ENCODE assay signal across 8 cellular contexts in genomic region chr1:93079685-93080141, GRCh38. TPM values are rescaled to one million over a fixed set of nuclear protein-coding genes. Genes with fewer than 3 reads are reported as not detected.
DNase-seq lines count a peak whose midpoint lies in the region; FAIRE-seq and TF ChIP-seq lines count a peak whose summit lies in the region.

No MANE protein-coding gene starts in this region.

- no TSS peak for BruUV-seq in endothelial cell of umbilical vein (replicated peaks; lab: Mats Ljungman, UMichigan)

- dilution Hi-C loops in endothelial cell of umbilical vein (cut with MboI; ENCODE audit: extremely low pct_ligation_motif_present, low sequenced_read_pairs) = no loop called here

- no peaks in the 10 kb centered on the region for H3K9me3 ChIP-seq in endothelial cell of umbilical vein (replicated peaks; ENCODE audit: control insufficient read depth, insufficient read depth, low read length)
- H3K9me3 ChIP-seq in mononuclear cell (ENCODE audit: low read depth, low read length) = no peaks in the 10 kb centered on the region

- intact Hi-C loops in endothelial cell of umbilical vein (cut with micrococcal nuclease) = loop anchor here (1.0 to 5.0 kb wide), 5 partner anchors 101 to 548 kb away; partner anchors contain the start of genes CCDC18, DR1 and TMED5

- DNase-seq in EL (peak; percentile 36), LHCN-M2 (ENCODE audit: low read depth) (peak; percentile 5), endothelial cell of umbilical vein (ENCODE audit: low read depth, low spot score) (peak; percentile 53), GOT3 (lab: John Stamatoyannopoulos, UW) (no peak), NCI-H1048 (lab: John Stamatoyannopoulos, UW) (no peak)
- peak; percentile 2 for DNase-seq in activated CD4-positive, alpha-beta T cell treated with anti-CD3 and anti-CD28 coated beads, Interleukin-2, amount 50 U/mL, for 1 hour

- no peaks in the 10 kb centered on the region for H3K9me1 ChIP-seq in endothelial cell of umbilical vein (replicated peaks; ENCODE audit: control insufficient read depth, extremely low read depth, insufficient read depth, low read length)

- POLR2A ChIA-PET in endothelial cell of umbilical vein (lab: Charles Lee) = interaction anchor here (0.9 kb wide), 1 partner anchor 767 kb away, joined by 3 read pairs; no protein-coding TSS in a partner anchor

- H3K79me2 ChIP-seq in endothelial cell of umbilical vein (ENCODE audit: control insufficient read depth, insufficient read depth, low read length) = peaks cover 56% of the 10 kb centered on the region

- H3K4me3 ChIP-seq in endothelial cell of umbilical vein (replicated peaks in 1 of 3; ENCODE audit: insufficient read depth in 1 of 3, low read depth in 1 of 3, low read length in 3 of 3) = peak overlapping the region; percentile 81 to 90 (median 89)
- H3K4me3 ChIP-seq in mononuclear cell (ENCODE audit: low read length) = peak overlapping the region; percentile 99

- H3K36me3 ChIP-seq in endothelial cell of umbilical vein (ENCODE audit: control insufficient read depth in 2 of 2, extremely low read depth in 1 of 2, insufficient read depth in 2 of 2, low read length in 2 of 2) = peaks cover 2 to 3% of the 10 kb centered on the region in 2 experiments

- H3K4me1 ChIP-seq in endothelial cell of umbilical vein (ENCODE audit: control insufficient read depth, extremely low read depth, insufficient read depth, low read length) (peaks cover 23% of the 10 kb centered on the region), mononuclear cell (ENCODE audit: insufficient read depth, low read length) (peaks cover 52% of the 10 kb centered on the region)

- peaks cover 5% of the 10 kb centered on the region for H4K20me1 ChIP-seq in endothelial cell of umbilical vein (replicated peaks; ENCODE audit: control insufficient read depth, extremely low read depth, insufficient read depth, low read length)

- H3K4me2 ChIP-seq in endothelial cell of umbilical vein (ENCODE audit: insufficient read depth, low read length) = peak overlapping the region; percentile 99

- peak overlapping the region; percentile 98 for H3K9ac ChIP-seq in endothelial cell of umbilical vein (replicated peaks; ENCODE audit: extremely low read depth, insufficient read depth, low read length)

- TF ChIP-seq CTCF in endothelial cell of umbilical vein (IDR thresholded peaks at IDR 0.05; ENCODE audit: extremely low read depth in 1 of 2, insufficient read depth in 1 of 2, low read depth in 1 of 2, low read length in 2 of 2) = no peak

- H3K27ac ChIP-seq in endothelial cell of umbilical vein (ENCODE audit: insufficient read depth, low read depth, low read length) (peak overlapping the region; percentile 87), temporal lobe (ENCODE audit: low read depth, low read length) (peak overlapping the region; percentile 65)

- CTCF ChIA-PET in endothelial cell of umbilical vein (lab: Charles Lee) = interaction anchor here (0.6 to 2.8 kb wide), 24 partner anchors 12 to 767 kb away, joined by 3 to 30 read pairs (median 4); partner anchors contain the start of gene FNBP1L

- TF ChIP-seq POLR2A in endothelial cell of umbilical vein (IDR thresholded peaks at IDR 0.05; ENCODE audit: low read depth, low read length) = no peak

- peak overlapping the region; percentile 82 for H2AFZ ChIP-seq in endothelial cell of umbilical vein (ENCODE audit: low read depth, low read length)

- no peak for FAIRE-seq in endothelial cell of umbilical vein (lab: Jason Lieb, UNC)

- H3K27me3 ChIP-seq in endothelial cell of umbilical vein (ENCODE audit: control insufficient read depth in 2 of 2, insufficient read depth in 2 of 2, low read length in 2 of 2) (no peaks in the 10 kb centered on the region), mononuclear cell (ENCODE audit: insufficient read depth, low read length) (no peaks in the 10 kb centered on the region)

TF ChIP-seq in endothelial cell of umbilical vein, 7 proteins besides CTCF, POLR2A, EP300 and RAD21:
- TF ChIP-seq GATA2 (IDR thresholded peaks at IDR 0.05; ENCODE audit: insufficient read depth, insufficient read length, low read depth, low read length) = no peak
- no peak for TF ChIP-seq FOS (IDR thresholded peaks at IDR 0.05; ENCODE audit: borderline replicate concordance, insufficient read depth, low read length)
- no peak for TF ChIP-seq POLR2AphosphoS5 (IDR thresholded peaks at IDR 0.05; ENCODE audit: insufficient read depth, low read depth, low read length)
- no peak for TF ChIP-seq MYC (IDR thresholded peaks at IDR 0.05; ENCODE audit: low read depth, low read length)
- TF ChIP-seq JUN (IDR thresholded peaks at IDR 0.05; ENCODE audit: borderline replicate concordance, insufficient read depth, insufficient read length, low read depth) = no peak
- TF ChIP-seq EZH2 (IDR thresholded peaks at IDR 0.05; ENCODE audit: borderline replicate concordance, low read depth, low read length, severe bottlenecking) = no peak
- TF ChIP-seq MAX (IDR thresholded peaks at IDR 0.05; ENCODE audit: insufficient read depth, insufficient read length) = no peak

RNA-seq across cellular contexts. Expression of gene MTF2, which starts 0.6 kb away (rescaled TPM):
- 13.3 and 17.4 TPM in 2 replicates for total RNA-seq in LHCN-M2 (2014; rRNA removed)
- polyA plus RNA-seq in LHCN-M2 (2012) = 5.9 TPM
- 40.5 and 42.6 TPM in 2 replicates for total RNA-seq in endothelial cell of umbilical vein
- polyA plus RNA-seq in endothelial cell of umbilical vein = 14.4 and 20.1 TPM in 2 replicates
- 20.1 and 20.6 TPM in 2 replicates for polyA plus RNA-seq in endothelial cell of umbilical vein (2011; cell fraction: cytosol; rRNA removed)
- 28.7 and 35.1 TPM in 2 replicates for polyA plus RNA-seq in endothelial cell of umbilical vein (2011; cell fraction: nucleus; rRNA removed)
- polyA plus RNA-seq in endothelial cell of umbilical vein (2012) = 16.5 and 23.4 TPM in 2 replicates
- 56.4 and 62.5 TPM in 2 replicates for polyA minus RNA-seq in endothelial cell of umbilical vein
- polyA minus RNA-seq in endothelial cell of umbilical vein (2011; cell fraction: cytosol; rRNA and poly(A)+ RNA removed) = 22.5 TPM
- 64.7 and 64.9 TPM in 2 replicates for polyA minus RNA-seq in endothelial cell of umbilical vein (2011; cell fraction: nucleus; rRNA and poly(A)+ RNA removed)
- 53.6 TPM for total RNA-seq in mononuclear cell
- 46.0 TPM for total RNA-seq in temporal lobe

Comparison
In these comparisons a context has a peak if more than half of its experiments do, and no peak if none do; other contexts are left out.
1. DNase-seq: peak in EL (single experiment), LHCN-M2 (single experiment), activated CD4-positive, alpha-beta T cell treated with anti-CD3 and anti-CD28 coated beads, Interleukin-2, amount 50 U/mL, for 1 hour (single experiment) and endothelial cell of umbilical vein (single experiment); none in GOT3 (single experiment) and NCI-H1048 (single experiment).